Comparison of ENCODE assay signal across 8 cellular contexts in genomic region chr1:116570358-116571214, GRCh38. TPM values are rescaled to one million over a fixed set of nuclear protein-coding genes. Genes with fewer than 3 reads are reported as not detected.
DNase-seq lines count a peak whose midpoint lies in the region; ATAC-seq and TF ChIP-seq lines count a peak whose summit lies in the region.

Gene CD58, minus strand, starts transcription at chr1:116571026. Its CDS starts 54 bp downstream, at chr1:116570972.

- intact Hi-C loops in dorsolateral prefrontal cortex (cut with DNase I) (loop anchor here (10.0 kb wide), 2 partner anchors 436 to 484 kb away; no protein-coding TSS in a partner anchor), lower leg skin (cut with DNase I; ENCODE audit: low total_unique reads) (loop anchor here (5.0 kb wide), 1 partner anchor 152 kb away; no protein-coding TSS in a partner anchor)

- peak within 1 kb of the TSS; percentile 95 to 99 (median 98) for H3K27ac ChIP-seq in BLaER1 treated with 17β-estradiol and CSF1 and Interleukin-3, amounts not matched to agents 10 nM and 100 nM
- peak within 1 kb of the TSS in 57 of 59 donors; percentile 18 to 96 (median 85) for H3K27ac ChIP-seq in dorsolateral prefrontal cortex

- ATAC-seq in GM19035 (IDR thresholded peaks at IDR 0.05; ENCODE audit: unreplicated experiment): peak; percentile 64
- peak; percentile 66 for ATAC-seq in HG03342 (IDR thresholded peaks at IDR 0.05; ENCODE audit: unreplicated experiment)

- TF ChIP-seq CTCF in dorsolateral prefrontal cortex (IDR thresholded peaks at IDR 0.05 in 54 of 56, conservative IDR thresholded peaks at IDR 0.05 in 2 of 56; ENCODE audit: low read depth in 1 of 56, partially characterized antibody in 56 of 56) (peak in 53 of 56 donors; percentile 25 to 80 (median 57)), lower leg skin (IDR thresholded peaks at IDR 0.05) (no peak)

- peaks cover 0 to 17% (median 9%) of the 10 kb centered on the region in 11 experiments; a peak in 19 of 22 replicates for H3K9me3 ChIP-seq in BLaER1 treated with 17β-estradiol and CSF1 and Interleukin-3, amounts not matched to agents 10 nM and 100 nM (replicated peaks in 1 of 11)

- no peaks in the 10 kb centered on the region for H3K27me3 ChIP-seq in BLaER1 treated with 17β-estradiol and CSF1 and Interleukin-3, amounts not matched to agents 10 nM and 100 nM
- no peaks in the 10 kb centered on the region for H3K27me3 ChIP-seq in dorsolateral prefrontal cortex

- peaks cover 35 to 83% (median 64%) of the 10 kb centered on the region in 10 experiments for H3K4me1 ChIP-seq in BLaER1 treated with 17β-estradiol and CSF1 and Interleukin-3, amounts not matched to agents 10 nM and 100 nM

- H3K4me2 ChIP-seq in BLaER1 treated with 17β-estradiol and CSF1 and Interleukin-3, amounts not matched to agents 10 nM and 100 nM: peak within 1 kb of the TSS; percentile 84 to 98 (median 95)

- DNase-seq in NCI-H526 (lab: John Stamatoyannopoulos, UW): peak; percentile 71 to 95
- DNase-seq in activated CD4-positive, alpha-beta T cell treated with anti-CD3 and anti-CD28 coated beads, Interleukin-2, amount 50 U/mL, for 48 hours: peak; percentile 91 to 92
- DNase-seq in dorsolateral prefrontal cortex: peak in 9 of 10 donors; percentile 37 to 83 (median 67)
- peak; percentile 83 to 97 for DNase-seq in lower leg skin (ENCODE audit: low spot score in 2 of 2)
- DNase-seq in stimulated activated CD4-positive, alpha-beta T cell treated with anti-CD3 and anti-CD28 coated beads, Interleukin-4, amount 100 ng/mL, for 48 hours (ENCODE audit: low read depth in 2 of 2): peak; percentile 80 to 88

- H3K4me3 ChIP-seq in BLaER1 treated with 17β-estradiol and CSF1 and Interleukin-3, amounts not matched to agents 10 nM and 100 nM: peak within 1 kb of the TSS; percentile 66 to 94 (median 84)
- H3K4me3 ChIP-seq in dorsolateral prefrontal cortex: peak within 1 kb of the TSS; percentile 62 to 89 (median 80)
- peak within 1 kb of the TSS; percentile 85 for H3K4me3 ChIP-seq in lower leg skin (ENCODE audit: low read depth, poor library complexity, severe bottlenecking)

- peak in 1 of 2 donors; percentile 9 for TF ChIP-seq POLR2A in lower leg skin (IDR thresholded peaks at IDR 0.05)

- WGBS in lower leg skin, 2 donors: 0 to 1% methylated on average over 29 to 37 of the region's 90 CpGs

- H4K20me1 ChIP-seq in BLaER1 treated with 17β-estradiol and CSF1 and Interleukin-3, amounts not matched to agents 10 nM and 100 nM: peaks cover 11 to 43% (median 30%) of the 10 kb centered on the region in 11 experiments; a peak in 17 of 22 replicates

- H3K9ac ChIP-seq in BLaER1 treated with 17β-estradiol and CSF1 and Interleukin-3, amounts not matched to agents 10 nM and 100 nM: peak within 1 kb of the TSS; percentile 95 to 100 (median 98)

- peaks cover 0 to 45% (median 32%) of the 10 kb centered on the region in 11 experiments; a peak in 20 of 22 replicates for H3K36me3 ChIP-seq in BLaER1 treated with 17β-estradiol and CSF1 and Interleukin-3, amounts not matched to agents 10 nM and 100 nM

RNA-seq across cellular contexts. Expression of gene CD58, which starts in this region (rescaled TPM):
- total RNA-seq in dorsolateral prefrontal cortex (1 to 10 TPM; 1.2 to 9.8 (median 5.0) TPM), lower leg skin (10 to 100 TPM; 25.3 to 40.9 (median 28.9) TPM)

Comparison
In these comparisons a context has a peak if more than half of its experiments do, and no peak if none do; other contexts are left out.
1. Peak in every context shown above with its lines: DNase-seq, ATAC-seq, H3K4me3 ChIP-seq and H3K27ac ChIP-seq.
2. CTCF ChIP-seq: peak in dorsolateral prefrontal cortex (53 of 56); none in lower leg skin (0 of 3).